In genomic region chr1:155325596-155325893, GRCh38 we compare ENCODE assay signal across 8 cellular contexts. TPM values are rescaled to one million over a fixed set of nuclear protein-coding genes. Genes with fewer than 3 reads are reported as not detected.
DNase-seq lines count a peak whose midpoint lies in the region; ATAC-seq and TF ChIP-seq lines count a peak whose summit lies in the region.

No MANE protein-coding gene starts in this region.

- H3K9ac ChIP-seq in iPS-20b (ENCODE audit: low read depth, low read length): peak overlapping the region; percentile 85; the same call in 1 of the 2 replicates

- peaks cover 8% of the 10 kb centered on the region for H3K36me3 Mint-ChIP-seq in activated CD4-positive, alpha-beta T cell treated with anti-CD3 and anti-CD28 coated beads, Interleukin-2, amount 10 ng/mL, durations not matched to agents 7 days and 5 days (ENCODE audit: low read depth)
- peaks cover under 1% of the 10 kb centered on the region for H3K36me3 Mint-ChIP-seq in activated naive CD8-positive, alpha-beta T cell treated with anti-CD3 and anti-CD28 coated beads, Interleukin-2, amount 10 ng/mL, durations not matched to agents 7 days and 5 days

- no peak for DNase-seq in activated CD4-positive, alpha-beta T cell treated with anti-CD3 and anti-CD28 coated beads, Interleukin-2, amount 10 ng/mL, durations not matched to agents 7 days and 5 days
- DNase-seq in activated CD4-positive, alpha-beta T cell treated with anti-CD3 and anti-CD28 coated beads for 4 hours: no peak
- DNase-seq in activated naive CD8-positive, alpha-beta T cell treated with anti-CD3 and anti-CD28 coated beads, Interleukin-2, amount 10 ng/mL, durations not matched to agents 7 days and 5 days: no peak
- DNase-seq in stomach (no peak), NCI-H146 treated with DMSO at 0.1 percent for 48 hours (lab: John Stamatoyannopoulos, UW; ENCODE audit: unreplicated experiment) (no peak)

- TF ChIP-seq CTCF in stomach (IDR thresholded peaks at IDR 0.05): no peak

- H3K4me1 ChIP-seq in iPS-20b (ENCODE audit: insufficient read depth, low read length): peaks cover 7% of the 10 kb centered on the region
- peaks cover 29 to 54% (median 45%) of the 10 kb centered on the region in 4 donors for H3K4me1 ChIP-seq in stomach

- no peaks in the 10 kb centered on the region for H3K9me3 Mint-ChIP-seq in activated CD4-positive, alpha-beta T cell treated with anti-CD3 and anti-CD28 coated beads, Interleukin-2, amount 10 ng/mL, durations not matched to agents 7 days and 5 days
- no peaks in the 10 kb centered on the region for H3K9me3 Mint-ChIP-seq in activated naive CD8-positive, alpha-beta T cell treated with anti-CD3 and anti-CD28 coated beads, Interleukin-2, amount 10 ng/mL, durations not matched to agents 7 days and 5 days

- no peak for ATAC-seq in activated naive CD8-positive, alpha-beta T cell treated with anti-CD3 and anti-CD28 coated beads, Interleukin-2, amount 10 ng/mL, durations not matched to agents 7 days and 5 days (ENCODE audit: low read depth)
- no peak for ATAC-seq in GM19035 (IDR thresholded peaks at IDR 0.05; ENCODE audit: unreplicated experiment)
- ATAC-seq in HG03095 (IDR thresholded peaks at IDR 0.05; ENCODE audit: unreplicated experiment): no peak

- H3K27ac Mint-ChIP-seq in activated CD4-positive, alpha-beta T cell treated with anti-CD3 and anti-CD28 coated beads, Interleukin-2, amount 10 ng/mL, durations not matched to agents 7 days and 5 days: peak overlapping the region; percentile 5
- H3K27ac Mint-ChIP-seq in activated naive CD8-positive, alpha-beta T cell treated with anti-CD3 and anti-CD28 coated beads, Interleukin-2, amount 10 ng/mL, durations not matched to agents 7 days and 5 days: peak overlapping the region; percentile 78

- H3K27ac ChIP-seq in iPS-20b (ENCODE audit: low read length) (no peak overlapping the region), stomach (peak overlapping the region; percentile 80 to 99 (median 98))

- CTCF ChIA-PET in activated CD4-positive, alpha-beta T cell treated with anti-CD3 and anti-CD28 coated beads, Interleukin-2, amount 10 ng/mL, durations not matched to agents 7 days and 5 days (lab: Charles Lee): interaction anchor here (5.4 kb wide), 1 partner anchor 75 kb away, joined by 60 read pairs; no protein-coding TSS in a partner anchor

- WGBS in stomach, 5 donors: 29 to 63% (median 33%) methylated on average over 6 of the region's 6 CpGs

- no peaks in the 10 kb centered on the region for H3K9me3 ChIP-seq in iPS-20b (ENCODE audit: insufficient read depth, low read depth, low read length)
- H3K9me3 ChIP-seq in stomach: no peaks in the 10 kb centered on the region

- TF ChIP-seq POLR2A in stomach (IDR thresholded peaks at IDR 0.05): no peak

- no peaks in the 10 kb centered on the region for H3K27me3 Mint-ChIP-seq in activated CD4-positive, alpha-beta T cell treated with anti-CD3 and anti-CD28 coated beads, Interleukin-2, amount 10 ng/mL, durations not matched to agents 7 days and 5 days
- H3K27me3 Mint-ChIP-seq in activated naive CD8-positive, alpha-beta T cell treated with anti-CD3 and anti-CD28 coated beads, Interleukin-2, amount 10 ng/mL, durations not matched to agents 7 days and 5 days: no peaks in the 10 kb centered on the region

- H3K36me3 ChIP-seq in iPS-20b (ENCODE audit: insufficient read depth, low read depth, low read length) (peaks cover 39% of the 10 kb centered on the region), stomach (peaks cover 16 to 45% (median 43%) of the 10 kb centered on the region in 4 donors)

- H3K4me1 Mint-ChIP-seq in activated CD4-positive, alpha-beta T cell treated with anti-CD3 and anti-CD28 coated beads, Interleukin-2, amount 10 ng/mL, durations not matched to agents 7 days and 5 days: peaks cover 37% of the 10 kb centered on the region
- peaks cover 24% of the 10 kb centered on the region for H3K4me1 Mint-ChIP-seq in activated naive CD8-positive, alpha-beta T cell treated with anti-CD3 and anti-CD28 coated beads, Interleukin-2, amount 10 ng/mL, durations not matched to agents 7 days and 5 days

- TF ChIP-seq EP300 in stomach (IDR thresholded peaks at IDR 0.05): no peak

- H3K4me3 Mint-ChIP-seq in activated CD4-positive, alpha-beta T cell treated with anti-CD3 and anti-CD28 coated beads, Interleukin-2, amount 10 ng/mL, durations not matched to agents 7 days and 5 days: peak overlapping the region; percentile 65
- H3K4me3 Mint-ChIP-seq in activated naive CD8-positive, alpha-beta T cell treated with anti-CD3 and anti-CD28 coated beads, Interleukin-2, amount 10 ng/mL, durations not matched to agents 7 days and 5 days: peak overlapping the region; percentile 90

- intact Hi-C loops in stomach (cut with DNase I; ENCODE audit: low total_unique reads): no loop called here

- POLR2A ChIA-PET in activated CD4-positive, alpha-beta T cell treated with anti-CD3 and anti-CD28 coated beads, Interleukin-2, amount 10 ng/mL, durations not matched to agents 7 days and 5 days (lab: Charles Lee): no interaction called here
- POLR2A ChIA-PET in activated naive CD8-positive, alpha-beta T cell treated with anti-CD3 and anti-CD28 coated beads, Interleukin-2, amount 10 ng/mL, durations not matched to agents 7 days and 5 days (lab: Charles Lee): interaction anchor here (2.7 kb wide), 1 partner anchor 52 kb away, joined by 11 read pairs; the partner anchor contains the start of gene CLK2

- peaks cover 17% of the 10 kb centered on the region for H3K27me3 ChIP-seq in iPS-20b (ENCODE audit: insufficient read depth, low read length)
- H3K27me3 ChIP-seq in stomach: no peaks in the 10 kb centered on the region

- H3K4me3 ChIP-seq in iPS-20b (ENCODE audit: low read length) (peak overlapping the region; percentile 97; the same call in 1 of the 2 replicates), stomach (peak overlapping the region; percentile 74 to 96 (median 78))

RNA-seq across cellular contexts. Expression of gene RUSC1, which starts 4.9 kb away (rescaled TPM):
- total RNA-seq in activated CD4-positive, alpha-beta T cell treated with anti-CD3 and anti-CD28 coated beads, Interleukin-2, amount 10 ng/mL, durations not matched to agents 7 days and 5 days: 10 to 100 TPM; 30.2 to 31.6 TPM
- total RNA-seq in activated naive CD8-positive, alpha-beta T cell treated with anti-CD3 and anti-CD28 coated beads, Interleukin-2, amount 10 ng/mL, durations not matched to agents 7 days and 5 days: 10 to 100 TPM; 23.2 to 28.5 TPM
- total RNA-seq in stomach: 100 to 1,000 TPM in 1 of 5 donors, 10 to 100 TPM in 3, 1 to 10 TPM in 1; 9.5 to 164 (median 31.3) TPM
- 10 to 100 TPM; 25.6 to 32.7 (median 31.4) TPM for polyA plus RNA-seq in stomach

RNA-seq across cellular contexts. Expression of gene FDPS, which starts 16.9 kb away (rescaled TPM):
- total RNA-seq in activated CD4-positive, alpha-beta T cell treated with anti-CD3 and anti-CD28 coated beads, Interleukin-2, amount 10 ng/mL, durations not matched to agents 7 days and 5 days: 100 to 1,000 TPM; 209 to 229 TPM
- 100 to 1,000 TPM; 238 to 242 TPM for total RNA-seq in activated naive CD8-positive, alpha-beta T cell treated with anti-CD3 and anti-CD28 coated beads, Interleukin-2, amount 10 ng/mL, durations not matched to agents 7 days and 5 days
- 100 to 1,000 TPM in 1 of 5 donors, 10 to 100 TPM in 4; 27.7 to 223 (median 72.4) TPM for total RNA-seq in stomach
- polyA plus RNA-seq in stomach: 100 to 1,000 TPM; 149 to 229 (median 199) TPM

RNA-seq across cellular contexts. Expression of gene PKLR, which starts 24.3 kb away (rescaled TPM):
- not detected for total RNA-seq in activated CD4-positive, alpha-beta T cell treated with anti-CD3 and anti-CD28 coated beads, Interleukin-2, amount 10 ng/mL, durations not matched to agents 7 days and 5 days
- total RNA-seq in activated naive CD8-positive, alpha-beta T cell treated with anti-CD3 and anti-CD28 coated beads, Interleukin-2, amount 10 ng/mL, durations not matched to agents 7 days and 5 days: not detected
- 1 to 10 TPM in 1 of 5 donors, not detected in 4; 4.6 TPM for total RNA-seq in stomach
- not detected for polyA plus RNA-seq in stomach

RNA-seq across cellular contexts. Expression of gene HCN3, which starts 48.3 kb away (rescaled TPM):
- total RNA-seq in activated CD4-positive, alpha-beta T cell treated with anti-CD3 and anti-CD28 coated beads, Interleukin-2, amount 10 ng/mL, durations not matched to agents 7 days and 5 days: 1 to 10 TPM; 2.5 to 3.4 TPM
- 1 to 10 TPM; 5.0 to 6.7 TPM for total RNA-seq in activated naive CD8-positive, alpha-beta T cell treated with anti-CD3 and anti-CD28 coated beads, Interleukin-2, amount 10 ng/mL, durations not matched to agents 7 days and 5 days
- total RNA-seq in stomach: 10 to 100 TPM in 1 of 5 donors, 1 to 10 TPM in 4; 1.1 to 13.6 (median 2.7) TPM
- polyA plus RNA-seq in stomach: 1 to 10 TPM in 2 of 3 donors, under 1 TPM in 1; 0.46 to 3.1 (median 1.1) TPM

RNA-seq across cellular contexts. Expression of gene CLK2, which starts 52.2 kb away (rescaled TPM):
- 100 to 1,000 TPM in 1 of 2 experiments, 10 to 100 TPM in 1; 100.0 to 104 TPM for total RNA-seq in activated CD4-positive, alpha-beta T cell treated with anti-CD3 and anti-CD28 coated beads, Interleukin-2, amount 10 ng/mL, durations not matched to agents 7 days and 5 days
- 100 to 1,000 TPM; 110 to 112 TPM for total RNA-seq in activated naive CD8-positive, alpha-beta T cell treated with anti-CD3 and anti-CD28 coated beads, Interleukin-2, amount 10 ng/mL, durations not matched to agents 7 days and 5 days
- 10 to 100 TPM; 29.7 to 77.6 (median 53.6) TPM for total RNA-seq in stomach
- 10 to 100 TPM; 16.0 to 46.4 (median 17.0) TPM for polyA plus RNA-seq in stomach
